In genomic region chr19:40571831-40572495, GRCh38 we compare ENCODE assay signal across 19 cellular contexts.
"Had no signal": no experiment of that assay in that cellular context is flagged by ENCODE, and none has a peak within 500 bp of the region (broad histone marks: within the 10 kb centered on the region; RNA-seq: fewer than 3 reads in every experiment).

No MANE protein-coding gene starts in this region.

- ATAC-seq: activated naive CD4-positive, alpha-beta T cell treated with anti-CD3 and anti-CD28 coated beads, Interleukin-2, amount 50 U/mL, for 72 hours; left lobe of liver; right lobe of liver; stimulated activated effector memory CD8-positive, alpha-beta T cell treated with anti-CD3 and anti-CD28 coated beads, Interleukin-12 subunit alpha, Interleukin-12 subunit beta, amount 100 ng/mL, for 72 hours had no signal

- H3K9me3 ChIP-seq: adrenal gland, right lobe of liver, thyroid gland had no signal

- H3K9ac ChIP-seq: parathyroid adenoma had no signal

- H3K4me2 ChIP-seq: smooth muscle cell had no signal

- DNase-seq: activated CD4-positive, alpha-beta T cell treated with anti-CD3 and anti-CD28 coated beads, Interleukin-2, amount 50 U/mL, for 1 hour; activated CD4-positive, CD25-positive, alpha-beta regulatory T cell; activated gamma-delta T cell; adrenal gland; dermis blood vessel endothelial cell; effector memory CD4-positive, alpha-beta T cell; foreskin fibroblast; islet precursor cell; right lobe of liver; stimulated activated CD4-positive, alpha-beta T cell treated with anti-CD3 and anti-CD28 coated beads, Interleukin-4, amount 100 ng/mL, for 24 hours; T-helper 1 cell; T-helper 9 cell; thyroid gland had no signal

- H2AFZ ChIP-seq: hepatocyte, parathyroid adenoma had no signal

- H3K36me3 ChIP-seq: adrenal gland, right lobe of liver, thyroid gland had no signal

- H3K27ac ChIP-seq: hepatocyte, parathyroid adenoma, right lobe of liver, thyroid gland had no signal

- H3K4me3 ChIP-seq: adrenal gland, hepatocyte, smooth muscle cell, thyroid gland had no signal
